Comparison of ENCODE assay signal across 25 cellular contexts in genomic region chr4:16704488-16704887, GRCh38.
"Had no signal": no experiment of that assay in that cellular context is flagged by ENCODE, and none has a peak within 500 bp of the region (broad histone marks: within the 10 kb centered on the region; RNA-seq: fewer than 3 reads in every experiment).

No MANE protein-coding gene starts in this region.

- H3K27me3 Mint-ChIP-seq: dendritic cell treated with granulocyte-macrophage colony-stimulating factor and Interleukin-4, amounts not matched to agents 40 ng/mL and 50 ng/mL, for 4 days; effector memory CD8-positive, alpha-beta T cell had no signal

- DNase-seq: colonic mucosa; cortex of kidney; effector CD8-positive, alpha-beta T cell; effector memory CD8-positive, alpha-beta T cell; endodermal cell; erythroblast; esophagus squamous epithelium; foreskin fibroblast; foreskin melanocyte; gastrocnemius medialis; heart left ventricle; hypothalamus; immature natural killer cell; islet precursor cell; kidney; kidney glomerular epithelial cell; left cardiac atrium; left lung; left ventricle myocardium superior; lower lobe of right lung; mesenchymal stem cell; mucosa of descending colon had no signal

- ATAC-seq: effector memory CD8-positive, alpha-beta T cell; esophagus mucosa; gastrocnemius medialis; left cardiac atrium; left lung; left ventricle myocardium superior; lower lobe of right lung; mucosa of descending colon had no signal

- H3K4me1 Mint-ChIP-seq: immature natural killer cell, mesothelial cell of epicardium had no signal

- H3K36me3 Mint-ChIP-seq: mesothelial cell of epicardium had no signal

- H3K4me3 Mint-ChIP-seq: dendritic cell treated with granulocyte-macrophage colony-stimulating factor and Interleukin-4, amounts not matched to agents 40 ng/mL and 50 ng/mL, for 4 days; effector memory CD8-positive, alpha-beta T cell; endodermal cell; immature natural killer cell; mesothelial cell of epicardium had no signal

- H3K27ac Mint-ChIP-seq: dendritic cell treated with granulocyte-macrophage colony-stimulating factor and Interleukin-4, amounts not matched to agents 40 ng/mL and 50 ng/mL, for 4 days; effector memory CD8-positive, alpha-beta T cell; endodermal cell; immature natural killer cell; mesothelial cell of epicardium had no signal

- H3K9me3 Mint-ChIP-seq: dendritic cell treated with granulocyte-macrophage colony-stimulating factor and Interleukin-4, amounts not matched to agents 40 ng/mL and 50 ng/mL, for 4 days; endodermal cell; mesothelial cell of epicardium had no signal
